ENCODE assay signal across 8 cellular contexts in genomic region chr4:82372874-82373815, GRCh38. TPM values are rescaled to one million over a fixed set of nuclear protein-coding genes. Genes with fewer than 3 reads are reported as not detected.
DNase-seq lines count a peak whose midpoint lies in the region; ATAC-seq, FAIRE-seq and TF ChIP-seq lines count a peak whose summit lies in the region.

No MANE protein-coding gene starts in this region.

- TF ChIP-seq CTCF in fibroblast of the aortic adventitia (IDR thresholded peaks at IDR 0.05; ENCODE audit: insufficient read depth, low read length) (no peak), neural cell (IDR thresholded peaks at IDR 0.05; ENCODE audit: poor library complexity, severe bottlenecking) (no peak)

- H3K36me3 ChIP-seq in neural cell (ENCODE audit: insufficient read depth, low read length) = no peaks in the 10 kb centered on the region

- no peaks in the 10 kb centered on the region for H3K9me2 ChIP-seq in neural cell (ENCODE audit: insufficient read depth, low read length)

- H3K4me1 Mint-ChIP-seq in IgD-negative memory B cell = peaks cover 43 to 60% (median 45%) of the 10 kb centered on the region in 3 donors
- H3K4me1 Mint-ChIP-seq in activated T-helper 17 cell treated with anti-CD3 and anti-CD28 coated beads, Interleukin-2, amount 50 U/mL, for 72 hours = peaks cover 32% of the 10 kb centered on the region
- H3K4me1 Mint-ChIP-seq in stimulated activated naive CD8-positive, alpha-beta T cell treated with anti-CD3 and anti-CD28 coated beads, Interleukin-15, Interleukin-2, amounts not matched to agents 100 ng/mL and 50 ng/mL, for 24 hours (ENCODE audit: low read depth) = peaks cover 54% of the 10 kb centered on the region

- H3K4me3 ChIP-seq in fibroblast of the aortic adventitia (ENCODE audit: low read depth, low read length) = peak overlapping the region; percentile 98
- H3K4me3 ChIP-seq in neural cell (ENCODE audit: low read length) = peak overlapping the region; percentile 76

- H3K36me3 Mint-ChIP-seq in IgD-negative memory B cell = peaks cover 3% of the 10 kb centered on the region
- H3K36me3 Mint-ChIP-seq in activated T-helper 17 cell treated with anti-CD3 and anti-CD28 coated beads, Interleukin-2, amount 50 U/mL, for 72 hours (ENCODE audit: low read depth) = peaks cover 83% of the 10 kb centered on the region
- peaks cover 67% of the 10 kb centered on the region for H3K36me3 Mint-ChIP-seq in stimulated activated naive CD8-positive, alpha-beta T cell treated with anti-CD3 and anti-CD28 coated beads, Interleukin-15, Interleukin-2, amounts not matched to agents 100 ng/mL and 50 ng/mL, for 24 hours (ENCODE audit: low read depth)

- peaks cover 81% of the 10 kb centered on the region for H3K79me2 ChIP-seq in neural cell (replicated peaks; ENCODE audit: insufficient read depth, low read length)

- H3K4me2 ChIP-seq in neural cell (ENCODE audit: low read length) = peak overlapping the region; percentile 48

- TF ChIP-seq RAD21 in neural cell (conservative IDR thresholded peaks at IDR 0.05) = peak; percentile 6

- H2AFZ ChIP-seq in neural cell (ENCODE audit: low read depth, low read length) = peak overlapping the region; percentile 95

- peak; percentile 16 for ATAC-seq in GM21619 (IDR thresholded peaks at IDR 0.05; ENCODE audit: unreplicated experiment)
- ATAC-seq in activated T-helper 17 cell treated with anti-CD3 and anti-CD28 coated beads, Interleukin-2, amount 50 U/mL, for 72 hours (replicated peaks) = peak; percentile 43

- H3K27ac ChIP-seq in neural cell (ENCODE audit: low read length) = peak overlapping the region; percentile 98

- peaks cover 4% of the 10 kb centered on the region for H3F3A ChIP-seq in neural cell (ENCODE audit: insufficient read depth, low read length, poor library complexity, severe bottlenecking)

- H3K27me3 ChIP-seq in neural cell (ENCODE audit: insufficient read depth, low read depth, low read length) = no peaks in the 10 kb centered on the region

- peak overlapping the region; percentile 100 for H3K9ac ChIP-seq in neural cell (ENCODE audit: low read length)

- TF ChIP-seq EP300 in neural cell (conservative IDR thresholded peaks at IDR 0.05; ENCODE audit: poor library complexity, severe bottlenecking) = no peak

- H3K4me3 Mint-ChIP-seq in IgD-negative memory B cell = peak overlapping the region; percentile 90 to 100 (median 99)
- peak overlapping the region; percentile 100 for H3K4me3 Mint-ChIP-seq in activated T-helper 17 cell treated with anti-CD3 and anti-CD28 coated beads, Interleukin-2, amount 50 U/mL, for 72 hours
- H3K4me3 Mint-ChIP-seq in stimulated activated naive CD8-positive, alpha-beta T cell treated with anti-CD3 and anti-CD28 coated beads, Interleukin-15, Interleukin-2, amounts not matched to agents 100 ng/mL and 50 ng/mL, for 24 hours = peak overlapping the region; percentile 99

- H4K20me1 ChIP-seq in neural cell (ENCODE audit: insufficient read depth) = peaks cover 38% of the 10 kb centered on the region

- peak overlapping the region; percentile 93 to 100 (median 100) for H3K27ac Mint-ChIP-seq in IgD-negative memory B cell
- H3K27ac Mint-ChIP-seq in activated T-helper 17 cell treated with anti-CD3 and anti-CD28 coated beads, Interleukin-2, amount 50 U/mL, for 72 hours = peak overlapping the region; percentile 94
- H3K27ac Mint-ChIP-seq in stimulated activated naive CD8-positive, alpha-beta T cell treated with anti-CD3 and anti-CD28 coated beads, Interleukin-15, Interleukin-2, amounts not matched to agents 100 ng/mL and 50 ng/mL, for 24 hours = peak overlapping the region; percentile 99

- FAIRE-seq in RCC 7860 (lab: Jason Lieb, UNC) = peak; percentile 63

- H3K9me3 Mint-ChIP-seq in IgD-negative memory B cell = no peaks in the 10 kb centered on the region
- no peaks in the 10 kb centered on the region for H3K9me3 Mint-ChIP-seq in activated T-helper 17 cell treated with anti-CD3 and anti-CD28 coated beads, Interleukin-2, amount 50 U/mL, for 72 hours
- H3K9me3 Mint-ChIP-seq in stimulated activated naive CD8-positive, alpha-beta T cell treated with anti-CD3 and anti-CD28 coated beads, Interleukin-15, Interleukin-2, amounts not matched to agents 100 ng/mL and 50 ng/mL, for 24 hours = no peaks in the 10 kb centered on the region

- no peaks in the 10 kb centered on the region for H3K9me3 ChIP-seq in neural cell (ENCODE audit: low read length)

- H3K27me3 Mint-ChIP-seq in IgD-negative memory B cell = peaks cover 1% of the 10 kb centered on the region
- H3K27me3 Mint-ChIP-seq in activated T-helper 17 cell treated with anti-CD3 and anti-CD28 coated beads, Interleukin-2, amount 50 U/mL, for 72 hours = no peaks in the 10 kb centered on the region
- H3K27me3 Mint-ChIP-seq in stimulated activated naive CD8-positive, alpha-beta T cell treated with anti-CD3 and anti-CD28 coated beads, Interleukin-15, Interleukin-2, amounts not matched to agents 100 ng/mL and 50 ng/mL, for 24 hours = no peaks in the 10 kb centered on the region

- DNase-seq in DMS153 treated with DMSO at 0.1 percent for 48 hours (lab: John Stamatoyannopoulos, UW; ENCODE audit: unreplicated experiment) = peak; percentile 32
- DNase-seq in RCC 7860 (ENCODE audit: low spot score) = peak; percentile 72
- DNase-seq in fibroblast of the aortic adventitia (ENCODE audit: low read depth) = peak; percentile 50

TF ChIP-seq in neural cell, 6 proteins besides CTCF, POLR2A, EP300 and RAD21:
- no peak for TF ChIP-seq EZH2 (IDR thresholded peaks at IDR 0.05; ENCODE audit: borderline replicate concordance, insufficient read depth, low read length, poor library complexity, severe bottlenecking)
- no peak for TF ChIP-seq TAF1 (IDR thresholded peaks at IDR 0.05; ENCODE audit: low read depth)
- peak; percentile 6 for TF ChIP-seq SMC3 (conservative IDR thresholded peaks at IDR 0.05; ENCODE audit: poor library complexity)
- no peak for TF ChIP-seq REST (IDR thresholded peaks at IDR 0.05; ENCODE audit: borderline replicate concordance)
- TF ChIP-seq POLR2AphosphoS5 (IDR thresholded peaks at IDR 0.05) = no peak
- peak; percentile 90 for TF ChIP-seq MXI1 (conservative IDR thresholded peaks at IDR 0.05; ENCODE audit: poor library complexity, severe bottlenecking)
TF ChIP-seq in neural cell: peak in this region for 2.

RNA-seq across cellular contexts. Expression of gene HNRNPD, which starts 0.6 kb away (rescaled TPM):
- polyA plus RNA-seq in IgD-negative memory B cell = 233 TPM
- 100 to 1,000 TPM; 241 to 437 TPM for total RNA-seq in activated T-helper 17 cell treated with anti-CD3 and anti-CD28 coated beads, Interleukin-2, amount 50 U/mL, for 72 hours
- total RNA-seq in fibroblast of the aortic adventitia (ENCODE audit: low replicate concordance) = 32.6 and 57.7 TPM in 2 replicates
- 119 and 144 TPM in 2 replicates for polyA plus RNA-seq in neural cell
- 77.9 and 112 TPM in 2 replicates for polyA minus RNA-seq in neural cell

RNA-seq across cellular contexts. Expression of gene HNRNPDL, which starts 57.1 kb away (rescaled TPM):
- 256 TPM for polyA plus RNA-seq in IgD-negative memory B cell
- 100 to 1,000 TPM; 158 to 260 TPM for total RNA-seq in activated T-helper 17 cell treated with anti-CD3 and anti-CD28 coated beads, Interleukin-2, amount 50 U/mL, for 72 hours
- total RNA-seq in fibroblast of the aortic adventitia (ENCODE audit: low replicate concordance) = 97.0 and 148 TPM in 2 replicates
- 1,069 and 1,146 TPM in 2 replicates for polyA plus RNA-seq in neural cell
- polyA minus RNA-seq in neural cell = 304 and 356 TPM in 2 replicates

RNA-seq across cellular contexts. Expression of gene ENOPH1, which starts 57.2 kb away (rescaled TPM):
- polyA plus RNA-seq in IgD-negative memory B cell (37.3 TPM), neural cell (149 and 159 TPM in 2 replicates)
- 10 to 100 TPM; 48.0 to 61.1 TPM for total RNA-seq in activated T-helper 17 cell treated with anti-CD3 and anti-CD28 coated beads, Interleukin-2, amount 50 U/mL, for 72 hours
- 38.7 and 42.2 TPM in 2 replicates for total RNA-seq in fibroblast of the aortic adventitia (ENCODE audit: low replicate concordance)
- polyA minus RNA-seq in neural cell = 82.0 and 89.1 TPM in 2 replicates

Comparison
In these comparisons a context has a peak if more than half of its experiments do, and no peak if none do; other contexts are left out.
1. Peak in every context shown above with its lines: DNase-seq, ATAC-seq, H3K4me3 ChIP-seq and H3K27ac ChIP-seq.